16 cellular contexts compared by ENCODE assay signal in the genomic region with DNA sequence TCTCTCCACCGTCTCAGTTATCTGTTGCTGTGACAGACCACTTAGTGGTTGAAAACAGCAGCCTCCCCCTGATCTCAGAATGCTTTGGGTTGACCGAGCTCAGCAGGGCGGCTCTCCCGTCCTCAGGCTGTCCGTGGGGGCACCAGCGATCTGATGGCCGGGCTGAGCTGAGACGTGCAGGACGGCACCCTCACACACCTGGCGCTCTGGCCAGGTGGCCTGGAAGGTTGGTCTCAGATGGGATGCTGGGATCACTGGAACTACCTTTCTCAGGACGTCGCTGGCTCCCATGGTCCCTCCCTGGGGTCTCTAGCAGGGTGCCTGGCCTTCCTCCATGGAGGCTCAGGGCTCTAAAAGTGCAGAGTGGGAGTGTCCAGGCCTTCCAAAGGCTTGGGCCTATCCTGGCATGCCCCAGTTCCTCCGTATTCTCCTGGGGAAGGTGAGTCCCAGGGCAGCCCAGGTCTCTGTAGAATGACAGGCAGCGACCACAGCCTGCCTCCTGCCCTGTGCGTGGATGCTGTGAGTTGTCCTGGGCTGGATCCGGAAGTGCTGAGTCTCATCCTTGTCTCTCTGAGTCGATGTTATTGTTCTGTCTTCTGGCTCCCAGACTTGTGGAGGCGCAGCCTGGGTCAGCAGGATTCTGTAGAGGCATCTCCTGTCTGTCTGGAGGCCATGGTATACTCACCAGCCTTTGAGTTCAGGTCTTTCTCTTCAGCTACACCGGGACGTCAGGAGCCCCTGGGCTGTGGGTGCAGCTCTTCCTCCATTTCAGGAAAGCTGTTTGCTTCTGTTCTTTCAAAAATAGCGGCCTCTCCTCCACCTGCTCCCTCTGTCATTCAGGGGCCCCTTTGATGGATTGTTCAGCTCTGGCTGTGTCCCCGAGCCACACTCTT. TPM values are rescaled to one million over a fixed set of nuclear protein-coding genes. Genes with fewer than 3 reads are reported as not detected.
DNase-seq lines count a peak whose midpoint lies in the region; ATAC-seq, FAIRE-seq and TF ChIP-seq lines count a peak whose summit lies in the region.
"Had no signal": no experiment of that assay in that cellular context is flagged by ENCODE, and none has a peak within 500 bp of the region (broad histone marks: within the 10 kb centered on the region; RNA-seq: fewer than 3 reads in every experiment).

No MANE protein-coding gene starts in this region.

- H3K4me2 ChIP-seq in DOHH2 (ENCODE audit: low read length) (peak overlapping the region; percentile 60), Loucy (ENCODE audit: low read depth, low read length, poor library complexity, severe bottlenecking) (no peak overlapping the region), H1 (ENCODE audit: insufficient read depth in 1 of 2, low read depth in 2 of 2, low read length in 2 of 2) (no peak overlapping the region)

- H3K23ac ChIP-seq in H1 (ENCODE audit: insufficient read length): no peak overlapping the region

- H2AFZ ChIP-seq in Loucy (ENCODE audit: low read length): no peak overlapping the region
- no peak overlapping the region for H2AFZ ChIP-seq in H1 (ENCODE audit: low read length)

- no peaks in the 10 kb centered on the region for H3K79me1 ChIP-seq in H1 (ENCODE audit: low read depth, low read length)

- no peak overlapping the region for H3K14ac ChIP-seq in H1 (ENCODE audit: insufficient read length)

- H3K4ac ChIP-seq in H1 (replicated peaks; ENCODE audit: insufficient read length, low read depth, low read length): no peak overlapping the region

- H2AK5ac ChIP-seq in H1 (ENCODE audit: low read depth, low read length): 0 out of 2 replicates have a peak overlapping the region, but pooled peaks have one; percentile 39

- H2BK5ac ChIP-seq in H1 (ENCODE audit: low read depth, low read length): 0 out of 2 replicates have a peak overlapping the region, but pooled peaks have one; percentile 24

- H3K4me1 ChIP-seq in DOHH2 (ENCODE audit: control insufficient read depth, low read length) (peaks cover 54% of the 10 kb centered on the region), Loucy (ENCODE audit: insufficient read depth, low read length, poor library complexity, severe bottlenecking) (peaks cover 74% of the 10 kb centered on the region), H1 (replicated peaks in 1 of 4; ENCODE audit: control insufficient read depth in 3 of 4, insufficient read depth in 4 of 4, low read length in 3 of 4) (peaks cover 0 to 11% (median 8%) of the 10 kb centered on the region in 4 experiments; a peak in 6 of 7 replicates)
- H3K4me1 ChIP-seq: vagina had no signal

- H3K27ac ChIP-seq in DOHH2 (ENCODE audit: low read depth, low read length): peak overlapping the region; percentile 62
- no peak overlapping the region for H3K27ac ChIP-seq in H1 (ENCODE audit: low read depth, low read length)
- no peak overlapping the region for H3K27ac ChIP-seq in RWPE1
- H3K27ac ChIP-seq: vagina had no signal

- intact Hi-C loops in posterior vena cava (cut with DNase I): loop anchor here in 1 of 2 donors (10.0 kb wide), 1 partner anchor 250 kb away; no protein-coding TSS in a partner anchor

- 89% methylated on average over 21 of the region's 22 CpGs; no CpG with 5 or more reads in 1 of the 2 experiments for WGBS in H1 (ENCODE audit: extremely low coverage in 1 of 2, insufficient coverage in 1 of 2, insufficient read length in 1 of 2, insufficient replicate concordance in 2 of 2, low coverage in 1 of 2, low lambda C conversion rate in 2 of 2, missing lambda C conversion rate in 1 of 2), 2 experiments

- no peaks in the 10 kb centered on the region for H3K9me2 ChIP-seq in DOHH2 (replicated peaks; ENCODE audit: control insufficient read depth, low read length)
- no peaks in the 10 kb centered on the region for H3K9me2 ChIP-seq in Loucy (replicated peaks; ENCODE audit: low read depth, low read length)

- no peaks in the 10 kb centered on the region for H4K20me1 ChIP-seq in DOHH2 (ENCODE audit: control insufficient read depth, insufficient read depth, low read depth, low read length)
- no peaks in the 10 kb centered on the region for H4K20me1 ChIP-seq in Loucy (ENCODE audit: insufficient read depth, low read length, poor library complexity, severe bottlenecking)
- no peaks in the 10 kb centered on the region for H4K20me1 ChIP-seq in H1 (replicated peaks in 1 of 2; ENCODE audit: control insufficient read depth in 1 of 2, insufficient read depth in 2 of 2, low read length in 2 of 2)

- TF ChIP-seq RAD21 in H1 (IDR thresholded peaks at IDR 0.05 in 1 of 2, conservative IDR thresholded peaks at IDR 0.05 in 1 of 2; ENCODE audit: low read depth in 2 of 2, low read length in 2 of 2): no peak

- H4K8ac ChIP-seq in H1 (ENCODE audit: extremely low read depth, insufficient read depth, low read length): no peak overlapping the region

- ATAC-seq in HG03571 (IDR thresholded peaks at IDR 0.05; ENCODE audit: unreplicated experiment): no peak
- ATAC-seq: CD8-positive, alpha-beta T cell had no signal

- H3F3A ChIP-seq in DOHH2 (ENCODE audit: control insufficient read depth, insufficient read depth): no peaks in the 10 kb centered on the region
- 0 out of 2 replicates have a peak, but pooled peaks cover 4% of the 10 kb centered on the region for H3F3A ChIP-seq in Loucy (ENCODE audit: low read depth)

- H3K23me2 ChIP-seq in H1 (ENCODE audit: low read depth, low read length): no peaks in the 10 kb centered on the region

- peak overlapping the region; percentile 71; the same call in 1 of the 2 replicates for H3K18ac ChIP-seq in H1 (ENCODE audit: extremely low read depth, low read length)

- POLR2A ChIA-PET in H1 (lab: Charles Lee; ENCODE audit: partially characterized antibody) (no interaction called here), RWPE1 (lab: Yijun Ruan, JAX; ENCODE audit: low non-redundant PET) (no interaction called here)

- H2BK15ac ChIP-seq in H1 (ENCODE audit: low read length): no peak overlapping the region

- no peak overlapping the region for H4K5ac ChIP-seq in H1 (ENCODE audit: insufficient read length, low read depth, low read length)

- H3K4me3 ChIP-seq in DOHH2 (ENCODE audit: low read length): peak overlapping the region; percentile 46
- no peak overlapping the region for H3K4me3 ChIP-seq in Loucy (ENCODE audit: low read length, poor library complexity, severe bottlenecking)
- H3K4me3 ChIP-seq in H1 (ENCODE audit: extremely low read depth in 1 of 4, insufficient read depth in 2 of 4, low read depth in 3 of 4, low read length in 4 of 4): no peak overlapping the region
- H3K4me3 ChIP-seq: vagina had no signal

- no peak for TF ChIP-seq POLR2A in H1 (IDR thresholded peaks at IDR 0.05; ENCODE audit: control extremely low read depth in 1 of 2, low read depth in 2 of 2, low read length in 2 of 2)

- no peak for FAIRE-seq in H1 (lab: Jason Lieb, UNC)
- FAIRE-seq: TTC549 had no signal

- CTCF ChIA-PET in H1 (lab: Charles Lee; ENCODE audit: partially characterized antibody): interaction anchor here (1.2 to 2.3 kb wide), 5 partner anchors 22 to 74 kb away, joined by 3 to 9 read pairs (median 4); no protein-coding TSS in a partner anchor
- CTCF ChIA-PET in RWPE1 (lab: Yijun Ruan, JAX): interaction anchor here (0.6 to 0.9 kb wide), 2 partner anchors 24 to 68 kb away, joined by 3 read pairs; no protein-coding TSS in a partner anchor

- DNase-seq in H1 (ENCODE audit: low read depth in 1 of 2, low spot score in 2 of 2): no peak
- peak; percentile 71 for DNase-seq in posterior vena cava (ENCODE audit: low spot score)
- DNase-seq in cortex of kidney (lab: John Stamatoyannopoulos, UW): no peak
- DNase-seq in RWPE1 (ENCODE audit: low spot score): no peak
- DNase-seq: caudate nucleus; NCI-H187; NCI-H748 treated with DMSO at 0.1 percent for 48 hours; SHP77 treated with DMSO at 0.1 percent for 48 hours; stimulated activated CD4-positive, alpha-beta T cell treated with anti-CD3 and anti-CD28 coated beads, Interleukin-2, amount 100 ng/mL, for 24 hours; stimulated activated CD8-positive, alpha-beta memory T cell treated with anti-CD3 and anti-CD28 coated beads, Interleukin-4, amount 100 ng/mL, for 48 hours had no signal

- 0 out of 2 replicates have a peak overlapping the region, but pooled peaks have one; percentile 12 for H2BK12ac ChIP-seq in H1 (ENCODE audit: low read depth, low read length)

- H3K27me3 ChIP-seq in DOHH2 (ENCODE audit: control insufficient read depth, low read length) (no peaks in the 10 kb centered on the region), Loucy (ENCODE audit: insufficient read depth, low read length, poor library complexity, severe bottlenecking) (no peaks in the 10 kb centered on the region), H1 (replicated peaks in 1 of 4; ENCODE audit: control insufficient read depth in 3 of 4, extremely low read depth in 1 of 4, insufficient read depth in 3 of 4, low read length in 3 of 4) (no peaks in the 10 kb centered on the region)
- H3K27me3 ChIP-seq: vagina had no signal

- no peak overlapping the region for H3K56ac ChIP-seq in H1 (replicated peaks; ENCODE audit: insufficient read length, low read depth, low read length)

- no peak for TF ChIP-seq CTCF in DOHH2 (IDR thresholded peaks at IDR 0.05; ENCODE audit: low read depth, low read length, poor library complexity, severe bottlenecking)
- no peak for TF ChIP-seq CTCF in Loucy (conservative IDR thresholded peaks at IDR 0.05; ENCODE audit: low read length)
- TF ChIP-seq CTCF in H1 (IDR thresholded peaks at IDR 0.05; ENCODE audit: control extremely low read depth in 1 of 3, insufficient read depth in 1 of 3, low read depth in 1 of 3, low read length in 3 of 3): no peak
- no peak for TF ChIP-seq CTCF in RWPE1 (conservative IDR thresholded peaks at IDR 0.05; ENCODE audit: low read depth)

- H2BK20ac ChIP-seq in H1 (ENCODE audit: low read length): no peak overlapping the region

- peak overlapping the region; percentile 1 for H3K9ac ChIP-seq in Loucy (ENCODE audit: low read depth, low read length, poor library complexity, severe bottlenecking)
- no peak overlapping the region for H3K9ac ChIP-seq in H1 (replicated peaks in 1 of 4; ENCODE audit: extremely low read depth in 1 of 4, low read depth in 3 of 4, low read length in 3 of 4)

- no peak overlapping the region for H4K91ac ChIP-seq in H1 (replicated peaks; ENCODE audit: insufficient read length, low read length)

- H3K36me3 ChIP-seq in DOHH2 (ENCODE audit: control insufficient read depth, low read length) (no peaks in the 10 kb centered on the region), Loucy (ENCODE audit: insufficient read depth, low read length) (no peaks in the 10 kb centered on the region), H1 (ENCODE audit: control insufficient read depth in 2 of 4, insufficient read depth in 4 of 4, low read length in 3 of 4) (no peaks in the 10 kb centered on the region)
- H3K36me3 ChIP-seq: vagina had no signal

- no peaks in the 10 kb centered on the region for H3K9me3 ChIP-seq in DOHH2 (ENCODE audit: control insufficient read depth, insufficient read depth, low read length)
- no peaks in the 10 kb centered on the region for H3K9me3 ChIP-seq in Loucy (ENCODE audit: insufficient read depth, low read depth, low read length)
- H3K9me3 ChIP-seq in H1 (ENCODE audit: insufficient read depth in 2 of 2, low read depth in 1 of 2, low read length in 1 of 2): no peaks in the 10 kb centered on the region
- H3K9me3 ChIP-seq: vagina had no signal

- no peaks in the 10 kb centered on the region for H3K79me2 ChIP-seq in DOHH2 (ENCODE audit: control insufficient read depth, low read length)
- H3K79me2 ChIP-seq in Loucy (ENCODE audit: insufficient read depth, low read length): no peaks in the 10 kb centered on the region
- H3K79me2 ChIP-seq in H1 (ENCODE audit: control insufficient read depth in 1 of 2, insufficient read depth in 2 of 2, low read length in 2 of 2): no peaks in the 10 kb centered on the region

- H2BK120ac ChIP-seq in H1 (replicated peaks; ENCODE audit: low read depth, low read length): no peak overlapping the region

- no peak for TF ChIP-seq EP300 in H1 (IDR thresholded peaks at IDR 0.05; ENCODE audit: borderline replicate concordance in 1 of 2, low read depth in 2 of 2, low read length in 2 of 2)

RNA-seq across cellular contexts. Expression of gene PWWP2B, which starts 12.1 kb away (rescaled TPM):
- 10.8 and 11.0 TPM in 2 replicates for total RNA-seq in H1 (2021; fragmentation: NEBNext Ultra II Directional; extraction: Animal tissue kit (Norgen Biotek cat#: 25700))
- 5.3 and 9.4 TPM in 2 replicates for polyA plus RNA-seq in H1 (2011; rRNA removed)
- polyA plus RNA-seq in H1 (2011; cell fraction: cytosol; rRNA removed): 7.2 TPM
- polyA plus RNA-seq in H1 (2011; cell fraction: nucleus; rRNA removed): 17.0 TPM
- polyA plus RNA-seq in H1 (2012, experiment 1 of 2): 4.8 to 8.4 TPM (median 8.0 TPM) in 4 replicates
- 6.0 TPM for polyA plus RNA-seq in H1 (2012, experiment 2 of 2)
- polyA plus RNA-seq in H1 (2013, experiment 1 of 2): 6.0 TPM
- polyA plus RNA-seq in H1 (2013, experiment 2 of 2): 5.5 TPM
- polyA minus RNA-seq in H1 (2011; rRNA and poly(A)+ RNA removed): 1.2 and 1.4 TPM in 2 replicates
- polyA minus RNA-seq in H1 (2011; cell fraction: cytosol; rRNA and poly(A)+ RNA removed): 5.2 TPM
- polyA minus RNA-seq in H1 (2011; cell fraction: nucleus; rRNA and poly(A)+ RNA removed): 7.0 TPM
- 10 to 100 TPM; 10.4 to 16.1 TPM for total RNA-seq in posterior vena cava

RNA-seq across cellular contexts. Expression of gene LRRC27, which starts 52.9 kb away (rescaled TPM):
- total RNA-seq in H1 (2021; fragmentation: NEBNext Ultra II Directional; extraction: Animal tissue kit (Norgen Biotek cat#: 25700)): 3.8 and 4.3 TPM in 2 replicates
- 1.2 and 2.0 TPM in 2 replicates for polyA plus RNA-seq in H1 (2011; rRNA removed)
- 3.1 TPM for polyA plus RNA-seq in H1 (2011; cell fraction: cytosol; rRNA removed)
- 8.2 TPM for polyA plus RNA-seq in H1 (2011; cell fraction: nucleus; rRNA removed)
- 2.8 to 4.0 TPM (median 2.9 TPM) in 4 replicates for polyA plus RNA-seq in H1 (2012, experiment 1 of 2)
- 1.7 TPM for polyA plus RNA-seq in H1 (2012, experiment 2 of 2)
- polyA plus RNA-seq in H1 (2013, experiment 1 of 2): 3.6 TPM
- polyA plus RNA-seq in H1 (2013, experiment 2 of 2): 2.5 TPM
- polyA minus RNA-seq in H1 (2011; rRNA and poly(A)+ RNA removed): 1.1 and 1.6 TPM in 2 replicates
- 0.88 TPM for polyA minus RNA-seq in H1 (2011; cell fraction: cytosol; rRNA and poly(A)+ RNA removed)
- polyA minus RNA-seq in H1 (2011; cell fraction: nucleus; rRNA and poly(A)+ RNA removed): 4.0 TPM
- total RNA-seq in posterior vena cava: 1 to 10 TPM; 4.7 to 6.5 TPM
